Comparison of ENCODE assay signal across 22 cellular contexts in the genomic region with DNA sequence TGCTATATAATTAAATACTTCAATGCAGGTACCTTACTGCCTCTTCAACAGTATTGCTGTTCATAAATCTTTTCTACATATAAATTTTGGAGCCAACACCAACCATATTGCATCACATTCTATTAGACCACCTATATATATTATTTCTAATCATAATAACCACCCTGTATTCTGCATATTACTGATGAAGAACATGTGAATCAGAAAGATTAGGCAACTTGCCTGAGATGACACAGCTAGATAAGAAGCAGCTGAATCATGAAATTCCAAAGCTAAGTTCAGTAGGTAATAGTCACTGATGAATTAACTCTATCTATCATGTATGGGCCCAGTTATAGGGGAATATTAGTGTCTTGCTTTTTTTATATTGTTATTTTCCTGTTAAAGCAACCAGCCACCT.
DNase-seq lines count a peak whose midpoint lies in the region; ATAC-seq and TF ChIP-seq lines count a peak whose summit lies in the region.
"Had no signal": no experiment of that assay in that cellular context is flagged by ENCODE, and none has a peak within 500 bp of the region (broad histone marks: within the 10 kb centered on the region; RNA-seq: fewer than 3 reads in every experiment).

No MANE protein-coding gene starts in this region.

- H3K9ac ChIP-seq in DND-41 (ENCODE audit: low read depth, low read length) (no peak overlapping the region), GM23248 (no peak overlapping the region)
- H3K9ac ChIP-seq: BLaER1, KMS-11 had no signal

- H3K79me2 ChIP-seq in DND-41 (ENCODE audit: insufficient read depth, low read length) (peaks cover 5% of the 10 kb centered on the region; the same call in 1 of the 2 replicates), GM23248 (ENCODE audit: insufficient read depth) (no peaks in the 10 kb centered on the region)

- H3K27ac ChIP-seq in DND-41 (ENCODE audit: low read length) (no peak overlapping the region), GM23248 (no peak overlapping the region), ascending aorta (no peak overlapping the region)
- H3K27ac ChIP-seq: BLaER1, HL-60, KMS-11 had no signal

- no peaks in the 10 kb centered on the region for H3K36me3 ChIP-seq in DND-41 (ENCODE audit: insufficient read depth, low read length)
- H3K36me3 ChIP-seq in GM23248 (ENCODE audit: low read depth): no peaks in the 10 kb centered on the region
- no peaks in the 10 kb centered on the region for H3K36me3 ChIP-seq in ascending aorta
- H3K36me3 ChIP-seq: BLaER1, Peyer's patch had no signal

- H3K9me3 ChIP-seq in DND-41 (ENCODE audit: insufficient read depth, low read length, severe bottlenecking): no peaks in the 10 kb centered on the region
- no peaks in the 10 kb centered on the region for H3K9me3 ChIP-seq in GM23248 (ENCODE audit: low read depth)
- H3K9me3 ChIP-seq in ascending aorta: no peaks in the 10 kb centered on the region
- H3K9me3 ChIP-seq: Peyer's patch had no signal

- H3K4me3 ChIP-seq in DND-41 (ENCODE audit: low read depth in 1 of 2, low read length in 2 of 2): no peak overlapping the region
- no peak overlapping the region for H3K4me3 ChIP-seq in GM23248
- no peak overlapping the region for H3K4me3 ChIP-seq in fibroblast of mammary gland (ENCODE audit: control insufficient read depth, low read depth, low read length)
- no peak overlapping the region for H3K4me3 ChIP-seq in ascending aorta

- peaks cover 10% of the 10 kb centered on the region; the same call in 1 of the 2 replicates for H3F3A ChIP-seq in GM23248 (ENCODE audit: insufficient read depth)

- intact Hi-C loops in ascending aorta (cut with DNase I): loop anchor here (5.0 kb wide), 3 partner anchors 222 to 392 kb away; no protein-coding TSS in a partner anchor

- H4K20me1 ChIP-seq in DND-41 (ENCODE audit: insufficient read depth, low read length) (no peaks in the 10 kb centered on the region), GM23248 (ENCODE audit: insufficient read depth) (no peaks in the 10 kb centered on the region)
- H4K20me1 ChIP-seq: BLaER1 had no signal

- TF ChIP-seq CTCF in DND-41 (IDR thresholded peaks at IDR 0.05; ENCODE audit: borderline replicate concordance, extremely low read depth, low read length, poor library complexity, severe bottlenecking) (no peak), fibroblast of mammary gland (conservative IDR thresholded peaks at IDR 0.05; ENCODE audit: control insufficient read depth, insufficient read depth, low read depth, low read length) (no peak), ascending aorta (IDR thresholded peaks at IDR 0.05) (no peak)

- no peaks in the 10 kb centered on the region for H3K9me2 ChIP-seq in GM23248 (ENCODE audit: insufficient read depth)

- H2AFZ ChIP-seq in DND-41 (ENCODE audit: low read depth, low read length) (no peak overlapping the region), GM23248 (peak overlapping the region; percentile 100; the same call in 1 of the 2 replicates)

- H3K4me1 ChIP-seq in DND-41 (ENCODE audit: insufficient read depth, low read length): peaks cover 16% of the 10 kb centered on the region
- peaks cover 4% of the 10 kb centered on the region; the same call in 1 of the 2 replicates for H3K4me1 ChIP-seq in GM23248 (ENCODE audit: insufficient read depth)
- H3K4me1 ChIP-seq in ascending aorta: peaks cover 0 to 3% of the 10 kb centered on the region in 2 donors
- H3K4me1 ChIP-seq: Caco-2 had no signal

- no peak for DNase-seq in DND-41
- DNase-seq in GM23248: no peak
- DNase-seq in amniotic epithelial cell (ENCODE audit: low read depth): peak; percentile 80
- peak; percentile 40 for DNase-seq in fibroblast of mammary gland (ENCODE audit: low read depth)
- no peak for DNase-seq in ascending aorta (ENCODE audit: low spot score in 2 of 2)
- DNase-seq in NCI-H1048 (lab: John Stamatoyannopoulos, UW): no peak
- DNase-seq: Caco-2; CD4-positive, alpha-beta memory T cell; GDM1; NCI-H1105; NCI-H146; NCI-H2029; NCI-H2227 treated with DMSO at 0.1 percent for 48 hours; NCI-H524; NCI-H774; NK-92 treated with Interleukin-12 subunit alpha and Interleukin-12 subunit beta, amount 100 ng/mL, for 24 hours; Peyer's patch had no signal

- H3K27me3 ChIP-seq in DND-41 (ENCODE audit: insufficient read depth, low read length, poor library complexity) (no peaks in the 10 kb centered on the region), GM23248 (replicated peaks; ENCODE audit: insufficient read depth) (no peaks in the 10 kb centered on the region), ascending aorta (no peaks in the 10 kb centered on the region)
- H3K27me3 ChIP-seq: BLaER1, Peyer's patch had no signal

- peak overlapping the region; percentile 87; the same call in 1 of the 2 replicates for H3K4me2 ChIP-seq in DND-41 (ENCODE audit: insufficient read depth, low read length)
- H3K4me2 ChIP-seq in GM23248 (ENCODE audit: unreplicated experiment): no peak overlapping the region

- ATAC-seq in DND-41 (ENCODE audit: insufficient read depth, low read depth) (no peak), HG02798 (IDR thresholded peaks at IDR 0.05; ENCODE audit: poor library complexity, unreplicated experiment) (no peak), HG03520 (IDR thresholded peaks at IDR 0.05; ENCODE audit: unreplicated experiment) (no peak)

- in situ Hi-C loops in GM23248 (cut with MboI): no loop called here

Comparison
In these comparisons a context has a peak if more than half of its experiments do, and no peak if none do; other contexts are left out.
1. DNase-seq: peak in amniotic epithelial cell (single experiment) and fibroblast of mammary gland (single experiment); none in DND-41 (single experiment), GM23248 (single experiment), ascending aorta (0 of 2) and NCI-H1048 (single experiment).